ENCODE assay signal across 1 cellular context in genomic region chr20:39874049-39874893, GRCh38.
TF ChIP-seq lines count a peak whose summit lies in the region.

No MANE protein-coding gene starts in this region.

TF ChIP-seq in GM12878, 131 proteins besides CTCF, POLR2A, EP300 and RAD21 (continued from another document):
- TF ChIP-seq CBFB (IDR thresholded peaks at IDR 0.05; ENCODE audit: low read depth) (no peak), SPI1 (IDR thresholded peaks at IDR 0.05; ENCODE audit: borderline replicate concordance, insufficient read depth, low read depth, low read length) (no peak), MXI1 (IDR thresholded peaks at IDR 0.05; ENCODE audit: low read depth, low read length) (peak; percentile 49; the same call in 1 of the 2 replicates), ATF7 (IDR thresholded peaks at IDR 0.05; ENCODE audit: low read depth) (no peak), CEBPB (IDR thresholded peaks at IDR 0.05; ENCODE audit: borderline replicate concordance in 1 of 2, low read depth in 2 of 2, low read length in 2 of 2) (no peak), GATAD2B (conservative IDR thresholded peaks at IDR 0.05; ENCODE audit: low read depth) (no peak), CUX1 (IDR thresholded peaks at IDR 0.05; ENCODE audit: insufficient replicate concordance, low read depth, low read length) (no peak), IRF3 (IDR thresholded peaks at IDR 0.05) (no peak), NRF1 (conservative IDR thresholded peaks at IDR 0.05; ENCODE audit: low read depth, low read length) (0 out of 2 replicates have a peak, but pooled peaks have one; percentile 6), IKZF1 (conservative IDR thresholded peaks at IDR 0.05) (no peak; the same call in 1 of the 2 replicates), FOXM1 (IDR thresholded peaks at IDR 0.05; ENCODE audit: low read depth, low read length) (no peak), YY1 (IDR thresholded peaks at IDR 0.05; ENCODE audit: low read depth, low read length) (0 out of 2 replicates have a peak, but pooled peaks have one; percentile 71), ATF3 (IDR thresholded peaks at IDR 0.05; ENCODE audit: borderline replicate concordance, extremely low read depth, low read depth, low read length) (no peak), ZNF384 (IDR thresholded peaks at IDR 0.05; ENCODE audit: borderline replicate concordance, low read depth, low read length) (no peak), ZSCAN29 (IDR thresholded peaks at IDR 0.05) (no peak), SIX5 (IDR thresholded peaks at IDR 0.05; ENCODE audit: low read depth, low read length, severe bottlenecking) (no peak), ASH2L (IDR thresholded peaks at IDR 0.05; ENCODE audit: borderline replicate concordance, low read depth) (no peak), STAT1 (conservative IDR thresholded peaks at IDR 0.05) (no peak), RBBP5 (conservative IDR thresholded peaks at IDR 0.05) (no peak), CBX3 (IDR thresholded peaks at IDR 0.05; ENCODE audit: borderline replicate concordance, low read depth) (no peak), TAF1 (IDR thresholded peaks at IDR 0.05; ENCODE audit: borderline replicate concordance, low read depth, low read length) (no peak), TCF12 (IDR thresholded peaks at IDR 0.05; ENCODE audit: low read depth, low read length) (peak; percentile 48; the same call in 1 of the 2 replicates), ATF2 (IDR thresholded peaks at IDR 0.05; ENCODE audit: low read length) (no peak), BCL11A (IDR thresholded peaks at IDR 0.05; ENCODE audit: low read depth, low read length) (no peak), SMC3 (IDR thresholded peaks at IDR 0.05; ENCODE audit: borderline replicate concordance, low read length) (peak; percentile 98), SUZ12 (IDR thresholded peaks at IDR 0.05; ENCODE audit: unreplicated experiment) (no peak), FOS (IDR thresholded peaks at IDR 0.05; ENCODE audit: borderline replicate concordance, extremely low read depth, insufficient read length) (no peak), BHLHE40 (IDR thresholded peaks at IDR 0.05; ENCODE audit: borderline replicate concordance in 1 of 2, low read depth in 2 of 2, low read length in 1 of 2) (peak in 1 of 2 experiments; percentile 39; a peak in 1 of 4 replicates), ZNF592 (IDR thresholded peaks at IDR 0.05) (no peak), MAX (IDR thresholded peaks at IDR 0.05; ENCODE audit: low read depth, low read length) (no peak), KAT2A (conservative IDR thresholded peaks at IDR 0.05; ENCODE audit: control insufficient read depth, low read depth, low read length) (no peak), TARDBP (IDR thresholded peaks at IDR 0.05; ENCODE audit: borderline replicate concordance) (no peak), SMARCA5 (IDR thresholded peaks at IDR 0.05) (peak; percentile 45; the same call in 1 of the 2 replicates)
